ENCODE assay signal across 1 cellular context in the genomic region with DNA sequence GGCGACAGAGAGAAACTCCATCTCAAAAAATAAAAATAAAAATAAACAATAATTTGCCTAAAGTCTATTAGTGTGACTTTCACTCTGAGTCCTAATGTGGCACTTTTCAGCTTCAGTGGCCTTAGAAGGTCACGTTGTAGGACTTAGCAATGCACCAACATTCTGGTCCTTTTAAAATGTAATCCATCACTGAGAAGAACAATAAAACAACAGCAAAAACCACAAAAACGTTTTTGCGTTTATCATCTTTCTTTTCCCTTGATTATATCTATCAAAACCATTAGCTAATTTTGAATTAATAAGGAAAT.
TF ChIP-seq lines count a peak whose summit lies in the region.

No MANE protein-coding gene starts in this region.

TF ChIP-seq in GM12878, 131 proteins besides CTCF, POLR2A, EP300 and RAD21 (continued from another document and continues in another):
- TF ChIP-seq ZSCAN29 (IDR thresholded peaks at IDR 0.05) (no peak), SMC3 (IDR thresholded peaks at IDR 0.05; ENCODE audit: borderline replicate concordance, low read length) (no peak), STAT3 (IDR thresholded peaks at IDR 0.05; ENCODE audit: low read depth, low read length) (no peak), MTA2 (IDR thresholded peaks at IDR 0.05; ENCODE audit: low read depth) (peak; percentile 84), NFIC (IDR thresholded peaks at IDR 0.05; ENCODE audit: low read depth, low read length) (no peak; the same call in none of the 2 replicates), GATAD2B (conservative IDR thresholded peaks at IDR 0.05; ENCODE audit: low read depth) (no peak), MEF2A (IDR thresholded peaks at IDR 0.05; ENCODE audit: insufficient read depth, low read depth, low read length) (peak; percentile 94), GABPA (IDR thresholded peaks at IDR 0.05; ENCODE audit: low read depth) (no peak), NR2F1 (conservative IDR thresholded peaks at IDR 0.05) (peak; percentile 72), HDGF (IDR thresholded peaks at IDR 0.05) (no peak), KLF5 (IDR thresholded peaks at IDR 0.05; ENCODE audit: partially characterized antibody) (peak; percentile 36), ZNF622 (IDR thresholded peaks at IDR 0.05) (no peak), EED (IDR thresholded peaks at IDR 0.05; ENCODE audit: low read depth) (no peak), NRF1 (conservative IDR thresholded peaks at IDR 0.05; ENCODE audit: low read depth, low read length) (no peak), CBFB (IDR thresholded peaks at IDR 0.05; ENCODE audit: low read depth) (no peak), MXI1 (IDR thresholded peaks at IDR 0.05; ENCODE audit: low read depth, low read length) (no peak; the same call in 1 of the 2 replicates), HDAC6 (IDR thresholded peaks at IDR 0.05; ENCODE audit: unreplicated experiment) (no peak), TBL1XR1 (IDR thresholded peaks at IDR 0.05; ENCODE audit: low read depth, low read length) (0 out of 2 replicates have a peak, but pooled peaks have one; percentile 55), FOXK2 (IDR thresholded peaks at IDR 0.05) (no peak), MTA3 (IDR thresholded peaks at IDR 0.05; ENCODE audit: borderline replicate concordance, low read length) (no peak), ETV6 (conservative IDR thresholded peaks at IDR 0.05 in 1 of 2, IDR thresholded peaks at IDR 0.05 in 1 of 2; ENCODE audit: borderline replicate concordance in 1 of 2, low read depth in 1 of 2) (no peak), JUND (IDR thresholded peaks at IDR 0.05; ENCODE audit: low read depth, low read length) (peak; percentile 77; the same call in 1 of the 2 replicates), TAF1 (IDR thresholded peaks at IDR 0.05; ENCODE audit: borderline replicate concordance, low read depth, low read length) (no peak), BCL11A (IDR thresholded peaks at IDR 0.05; ENCODE audit: low read depth, low read length) (peak; percentile 80), DPF2 (IDR thresholded peaks at IDR 0.05) (0 out of 2 replicates have a peak, but pooled peaks have one; percentile 47), CHD2 (IDR thresholded peaks at IDR 0.05; ENCODE audit: borderline replicate concordance, low read depth, low read length) (0 out of 2 replicates have a peak, but pooled peaks have one; percentile 36), NBN (IDR thresholded peaks at IDR 0.05) (peak; percentile 7), SRF (IDR thresholded peaks at IDR 0.05; ENCODE audit: low read depth in 2 of 2, low read length in 2 of 2) (peak in 1 of 2 experiments; percentile 69; a peak in 2 of 4 replicates), CREM (IDR thresholded peaks at IDR 0.05; ENCODE audit: low read depth) (peak; percentile 48; the same call in 1 of the 2 replicates)
- TF ChIP-seq, protein P1, sequence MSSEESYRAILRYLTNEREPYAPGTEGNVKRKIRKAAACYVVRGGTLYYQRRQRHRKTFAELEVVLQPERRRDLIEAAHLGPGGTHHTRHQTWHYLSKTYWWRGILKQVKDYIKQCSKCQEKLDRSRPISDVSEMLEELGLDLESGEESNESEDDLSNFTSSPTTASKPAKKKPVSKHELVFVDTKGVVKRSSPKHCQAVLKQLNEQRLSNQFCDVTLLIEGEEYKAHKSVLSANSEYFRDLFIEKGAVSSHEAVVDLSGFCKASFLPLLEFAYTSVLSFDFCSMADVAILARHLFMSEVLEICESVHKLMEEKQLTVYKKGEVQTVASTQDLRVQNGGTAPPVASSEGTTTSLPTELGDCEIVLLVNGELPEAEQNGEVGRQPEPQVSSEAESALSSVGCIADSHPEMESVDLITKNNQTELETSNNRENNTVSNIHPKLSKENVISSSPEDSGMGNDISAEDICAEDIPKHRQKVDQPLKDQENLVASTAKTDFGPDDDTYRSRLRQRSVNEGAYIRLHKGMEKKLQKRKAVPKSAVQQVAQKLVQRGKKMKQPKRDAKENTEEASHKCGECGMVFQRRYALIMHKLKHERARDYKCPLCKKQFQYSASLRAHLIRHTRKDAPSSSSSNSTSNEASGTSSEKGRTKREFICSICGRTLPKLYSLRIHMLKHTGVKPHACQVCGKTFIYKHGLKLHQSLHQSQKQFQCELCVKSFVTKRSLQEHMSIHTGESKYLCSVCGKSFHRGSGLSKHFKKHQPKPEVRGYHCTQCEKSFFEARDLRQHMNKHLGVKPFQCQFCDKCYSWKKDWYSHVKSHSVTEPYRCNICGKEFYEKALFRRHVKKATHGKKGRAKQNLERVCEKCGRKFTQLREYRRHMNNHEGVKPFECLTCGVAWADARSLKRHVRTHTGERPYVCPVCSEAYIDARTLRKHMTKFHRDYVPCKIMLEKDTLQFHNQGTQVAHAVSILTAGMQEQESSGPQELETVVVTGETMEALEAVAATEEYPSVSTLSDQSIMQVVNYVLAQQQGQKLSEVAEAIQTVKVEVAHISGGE (CRISPR knock-in tag; IDR thresholded peaks at IDR 0.05) = no peak
- TF ChIP-seq, protein P2, sequence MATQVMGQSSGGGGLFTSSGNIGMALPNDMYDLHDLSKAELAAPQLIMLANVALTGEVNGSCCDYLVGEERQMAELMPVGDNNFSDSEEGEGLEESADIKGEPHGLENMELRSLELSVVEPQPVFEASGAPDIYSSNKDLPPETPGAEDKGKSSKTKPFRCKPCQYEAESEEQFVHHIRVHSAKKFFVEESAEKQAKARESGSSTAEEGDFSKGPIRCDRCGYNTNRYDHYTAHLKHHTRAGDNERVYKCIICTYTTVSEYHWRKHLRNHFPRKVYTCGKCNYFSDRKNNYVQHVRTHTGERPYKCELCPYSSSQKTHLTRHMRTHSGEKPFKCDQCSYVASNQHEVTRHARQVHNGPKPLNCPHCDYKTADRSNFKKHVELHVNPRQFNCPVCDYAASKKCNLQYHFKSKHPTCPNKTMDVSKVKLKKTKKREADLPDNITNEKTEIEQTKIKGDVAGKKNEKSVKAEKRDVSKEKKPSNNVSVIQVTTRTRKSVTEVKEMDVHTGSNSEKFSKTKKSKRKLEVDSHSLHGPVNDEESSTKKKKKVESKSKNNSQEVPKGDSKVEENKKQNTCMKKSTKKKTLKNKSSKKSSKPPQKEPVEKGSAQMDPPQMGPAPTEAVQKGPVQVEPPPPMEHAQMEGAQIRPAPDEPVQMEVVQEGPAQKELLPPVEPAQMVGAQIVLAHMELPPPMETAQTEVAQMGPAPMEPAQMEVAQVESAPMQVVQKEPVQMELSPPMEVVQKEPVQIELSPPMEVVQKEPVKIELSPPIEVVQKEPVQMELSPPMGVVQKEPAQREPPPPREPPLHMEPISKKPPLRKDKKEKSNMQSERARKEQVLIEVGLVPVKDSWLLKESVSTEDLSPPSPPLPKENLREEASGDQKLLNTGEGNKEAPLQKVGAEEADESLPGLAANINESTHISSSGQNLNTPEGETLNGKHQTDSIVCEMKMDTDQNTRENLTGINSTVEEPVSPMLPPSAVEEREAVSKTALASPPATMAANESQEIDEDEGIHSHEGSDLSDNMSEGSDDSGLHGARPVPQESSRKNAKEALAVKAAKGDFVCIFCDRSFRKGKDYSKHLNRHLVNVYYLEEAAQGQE (IDR thresholded peaks at IDR 0.05; ENCODE audit: low read depth, low read length) = no peak
- TF ChIP-seq, protein P3, sequence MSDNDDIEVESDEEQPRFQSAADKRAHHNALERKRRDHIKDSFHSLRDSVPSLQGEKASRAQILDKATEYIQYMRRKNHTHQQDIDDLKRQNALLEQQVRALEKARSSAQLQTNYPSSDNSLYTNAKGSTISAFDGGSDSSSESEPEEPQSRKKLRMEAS (IDR thresholded peaks at IDR 0.05; ENCODE audit: low read depth, low read length) = no peak
- TF ChIP-seq, protein P4, sequence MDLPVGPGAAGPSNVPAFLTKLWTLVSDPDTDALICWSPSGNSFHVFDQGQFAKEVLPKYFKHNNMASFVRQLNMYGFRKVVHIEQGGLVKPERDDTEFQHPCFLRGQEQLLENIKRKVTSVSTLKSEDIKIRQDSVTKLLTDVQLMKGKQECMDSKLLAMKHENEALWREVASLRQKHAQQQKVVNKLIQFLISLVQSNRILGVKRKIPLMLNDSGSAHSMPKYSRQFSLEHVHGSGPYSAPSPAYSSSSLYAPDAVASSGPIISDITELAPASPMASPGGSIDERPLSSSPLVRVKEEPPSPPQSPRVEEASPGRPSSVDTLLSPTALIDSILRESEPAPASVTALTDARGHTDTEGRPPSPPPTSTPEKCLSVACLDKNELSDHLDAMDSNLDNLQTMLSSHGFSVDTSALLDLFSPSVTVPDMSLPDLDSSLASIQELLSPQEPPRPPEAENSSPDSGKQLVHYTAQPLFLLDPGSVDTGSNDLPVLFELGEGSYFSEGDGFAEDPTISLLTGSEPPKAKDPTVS (IDR thresholded peaks at IDR 0.05; ENCODE audit: low read depth, low read length) = no peak
- TF ChIP-seq, protein P5, sequence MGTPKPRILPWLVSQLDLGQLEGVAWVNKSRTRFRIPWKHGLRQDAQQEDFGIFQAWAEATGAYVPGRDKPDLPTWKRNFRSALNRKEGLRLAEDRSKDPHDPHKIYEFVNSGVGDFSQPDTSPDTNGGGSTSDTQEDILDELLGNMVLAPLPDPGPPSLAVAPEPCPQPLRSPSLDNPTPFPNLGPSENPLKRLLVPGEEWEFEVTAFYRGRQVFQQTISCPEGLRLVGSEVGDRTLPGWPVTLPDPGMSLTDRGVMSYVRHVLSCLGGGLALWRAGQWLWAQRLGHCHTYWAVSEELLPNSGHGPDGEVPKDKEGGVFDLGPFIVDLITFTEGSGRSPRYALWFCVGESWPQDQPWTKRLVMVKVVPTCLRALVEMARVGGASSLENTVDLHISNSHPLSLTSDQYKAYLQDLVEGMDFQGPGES (IDR thresholded peaks at IDR 0.05) = no peak
- TF ChIP-seq, protein P6, sequence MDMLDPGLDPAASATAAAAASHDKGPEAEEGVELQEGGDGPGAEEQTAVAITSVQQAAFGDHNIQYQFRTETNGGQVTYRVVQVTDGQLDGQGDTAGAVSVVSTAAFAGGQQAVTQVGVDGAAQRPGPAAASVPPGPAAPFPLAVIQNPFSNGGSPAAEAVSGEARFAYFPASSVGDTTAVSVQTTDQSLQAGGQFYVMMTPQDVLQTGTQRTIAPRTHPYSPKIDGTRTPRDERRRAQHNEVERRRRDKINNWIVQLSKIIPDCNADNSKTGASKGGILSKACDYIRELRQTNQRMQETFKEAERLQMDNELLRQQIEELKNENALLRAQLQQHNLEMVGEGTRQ (IDR thresholded peaks at IDR 0.05; ENCODE audit: borderline replicate concordance, low read depth, low read length) = no peak
- TF ChIP-seq, protein P7, sequence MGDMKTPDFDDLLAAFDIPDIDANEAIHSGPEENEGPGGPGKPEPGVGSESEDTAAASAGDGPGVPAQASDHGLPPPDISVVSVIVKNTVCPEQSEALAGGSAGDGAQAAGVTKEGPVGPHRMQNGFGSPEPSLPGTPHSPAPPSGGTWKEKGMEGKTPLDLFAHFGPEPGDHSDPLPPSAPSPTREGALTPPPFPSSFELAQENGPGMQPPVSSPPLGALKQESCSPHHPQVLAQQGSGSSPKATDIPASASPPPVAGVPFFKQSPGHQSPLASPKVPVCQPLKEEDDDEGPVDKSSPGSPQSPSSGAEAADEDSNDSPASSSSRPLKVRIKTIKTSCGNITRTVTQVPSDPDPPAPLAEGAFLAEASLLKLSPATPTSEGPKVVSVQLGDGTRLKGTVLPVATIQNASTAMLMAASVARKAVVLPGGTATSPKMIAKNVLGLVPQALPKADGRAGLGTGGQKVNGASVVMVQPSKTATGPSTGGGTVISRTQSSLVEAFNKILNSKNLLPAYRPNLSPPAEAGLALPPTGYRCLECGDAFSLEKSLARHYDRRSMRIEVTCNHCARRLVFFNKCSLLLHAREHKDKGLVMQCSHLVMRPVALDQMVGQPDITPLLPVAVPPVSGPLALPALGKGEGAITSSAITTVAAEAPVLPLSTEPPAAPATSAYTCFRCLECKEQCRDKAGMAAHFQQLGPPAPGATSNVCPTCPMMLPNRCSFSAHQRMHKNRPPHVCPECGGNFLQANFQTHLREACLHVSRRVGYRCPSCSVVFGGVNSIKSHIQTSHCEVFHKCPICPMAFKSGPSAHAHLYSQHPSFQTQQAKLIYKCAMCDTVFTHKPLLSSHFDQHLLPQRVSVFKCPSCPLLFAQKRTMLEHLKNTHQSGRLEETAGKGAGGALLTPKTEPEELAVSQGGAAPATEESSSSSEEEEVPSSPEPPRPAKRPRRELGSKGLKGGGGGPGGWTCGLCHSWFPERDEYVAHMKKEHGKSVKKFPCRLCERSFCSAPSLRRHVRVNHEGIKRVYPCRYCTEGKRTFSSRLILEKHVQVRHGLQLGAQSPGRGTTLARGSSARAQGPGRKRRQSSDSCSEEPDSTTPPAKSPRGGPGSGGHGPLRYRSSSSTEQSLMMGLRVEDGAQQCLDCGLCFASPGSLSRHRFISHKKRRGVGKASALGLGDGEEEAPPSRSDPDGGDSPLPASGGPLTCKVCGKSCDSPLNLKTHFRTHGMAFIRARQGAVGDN (IDR thresholded peaks at IDR 0.05) = no peak
- TF ChIP-seq, protein P8, sequence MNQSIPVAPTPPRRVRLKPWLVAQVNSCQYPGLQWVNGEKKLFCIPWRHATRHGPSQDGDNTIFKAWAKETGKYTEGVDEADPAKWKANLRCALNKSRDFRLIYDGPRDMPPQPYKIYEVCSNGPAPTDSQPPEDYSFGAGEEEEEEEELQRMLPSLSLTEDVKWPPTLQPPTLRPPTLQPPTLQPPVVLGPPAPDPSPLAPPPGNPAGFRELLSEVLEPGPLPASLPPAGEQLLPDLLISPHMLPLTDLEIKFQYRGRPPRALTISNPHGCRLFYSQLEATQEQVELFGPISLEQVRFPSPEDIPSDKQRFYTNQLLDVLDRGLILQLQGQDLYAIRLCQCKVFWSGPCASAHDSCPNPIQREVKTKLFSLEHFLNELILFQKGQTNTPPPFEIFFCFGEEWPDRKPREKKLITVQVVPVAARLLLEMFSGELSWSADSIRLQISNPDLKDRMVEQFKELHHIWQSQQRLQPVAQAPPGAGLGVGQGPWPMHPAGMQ (IDR thresholded peaks at IDR 0.05; ENCODE audit: borderline replicate concordance) = no peak
